1 cellular context compared by ENCODE assay signal in genomic region chr11:5151713-5152153, GRCh38.
TF ChIP-seq lines count a peak whose summit lies in the region.

No MANE protein-coding gene starts in this region.

TF ChIP-seq in K562, 482 proteins besides CTCF, POLR2A, EP300 and RAD21 (continued from another document and continues in another):
- TF ChIP-seq CHD7 (IDR thresholded peaks at IDR 0.05; ENCODE audit: low read depth, low read length) (no peak), RBFOX2 (IDR thresholded peaks at IDR 0.05; ENCODE audit: low read depth, low read length) (no peak), NCOA1 (IDR thresholded peaks at IDR 0.05; ENCODE audit: low read depth) (peak; percentile 84; the same call in 1 of the 2 replicates), HEY1 (CRISPR knock-in tag; IDR thresholded peaks at IDR 0.05; ENCODE audit: borderline replicate concordance) (no peak), SMARCB1 (IDR thresholded peaks at IDR 0.05; ENCODE audit: insufficient read length, low read depth) (no peak), ZNF644 (tag; IDR thresholded peaks at IDR 0.05; ENCODE audit: low read depth) (0 out of 2 replicates have a peak, but pooled peaks have one; percentile 89), NFIC (IDR thresholded peaks at IDR 0.05) (peak; percentile 92), SMARCA4 (IDR thresholded peaks at IDR 0.05) (peak; percentile 91), HDAC6 (IDR thresholded peaks at IDR 0.05; ENCODE audit: low read depth, low read length) (no peak), ZNF197 (CRISPR knock-in tag; IDR thresholded peaks at IDR 0.05; ENCODE audit: low read depth) (no peak), ZNF668 (CRISPR knock-in tag; IDR thresholded peaks at IDR 0.05) (0 out of 2 replicates have a peak, but pooled peaks have one; percentile 46), SMARCA5 (IDR thresholded peaks at IDR 0.05) (no peak), RBM22 (IDR thresholded peaks at IDR 0.05; ENCODE audit: low read depth, low read length, poor library complexity, severe bottlenecking) (no peak), XRCC5 (IDR thresholded peaks at IDR 0.05; ENCODE audit: low read depth, low read length) (no peak), MEF2D (tag; conservative IDR thresholded peaks at IDR 0.05; ENCODE audit: low read depth) (peak; percentile 88; the same call in 1 of the 2 replicates), ZSCAN32 (CRISPR knock-in tag; IDR thresholded peaks at IDR 0.05) (no peak), BACH1 (tag; IDR thresholded peaks at IDR 0.05) (no peak), PTTG1 (tag; IDR thresholded peaks at IDR 0.05; ENCODE audit: low read depth) (no peak), CEBPB (tag; IDR thresholded peaks at IDR 0.05) (peak; percentile 92), NBN (IDR thresholded peaks at IDR 0.05; ENCODE audit: low read depth) (peak; percentile 91), MCM7 (IDR thresholded peaks at IDR 0.05) (no peak), ZNF217 (CRISPR knock-in tag; IDR thresholded peaks at IDR 0.05) (no peak), XRCC4 (IDR thresholded peaks at IDR 0.05; ENCODE audit: extremely low read depth, insufficient read depth, insufficient read length) (no peak), HOXB6 (CRISPR knock-in tag; IDR thresholded peaks at IDR 0.05; ENCODE audit: borderline replicate concordance) (no peak), ZNF143 (CRISPR knock-in tag; IDR thresholded peaks at IDR 0.05) (no peak), SRSF7 (optimal IDR thresholded peaks at IDR 0.05; ENCODE audit: low read depth, low read length) (no peak), ZNF232 (CRISPR knock-in tag; IDR thresholded peaks at IDR 0.05) (no peak), KDM2B (CRISPR knock-in tag; IDR thresholded peaks at IDR 0.05) (no peak), VEZF1 (CRISPR knock-in tag; IDR thresholded peaks at IDR 0.05) (peak; percentile 32; the same call in 1 of the 2 replicates), MTF1 (CRISPR knock-in tag; IDR thresholded peaks at IDR 0.05; ENCODE audit: borderline replicate concordance) (no peak), SAP30 (IDR thresholded peaks at IDR 0.05; ENCODE audit: borderline replicate concordance, insufficient read depth, low read depth, low read length, poor library complexity, severe bottlenecking) (no peak), RB1 (IDR thresholded peaks at IDR 0.05; ENCODE audit: low read depth) (no peak), PRPF4 (IDR thresholded peaks at IDR 0.05; ENCODE audit: insufficient read depth, low read depth, low read length, poor library complexity, severe bottlenecking) (no peak), MYNN (IDR thresholded peaks at IDR 0.05) (peak; percentile 77), MYNN (CRISPR knock-in tag; IDR thresholded peaks at IDR 0.05) (no peak), MED1 (CRISPR knock-in tag; IDR thresholded peaks at IDR 0.05; ENCODE audit: borderline replicate concordance) (no peak), GMEB1 (CRISPR knock-in tag; IDR thresholded peaks at IDR 0.05) (no peak), CREM (IDR thresholded peaks at IDR 0.05; ENCODE audit: low read depth) (peak; percentile 66), CBFB (CRISPR knock-in tag; IDR thresholded peaks at IDR 0.05) (no peak), YBX1 (IDR thresholded peaks at IDR 0.05) (no peak), TCF3 (CRISPR knock-in tag; IDR thresholded peaks at IDR 0.05) (peak; percentile 97), E2F4 (CRISPR knock-in tag; IDR thresholded peaks at IDR 0.05; ENCODE audit: low read depth) (no peak), ZNF280B (CRISPR knock-in tag; IDR thresholded peaks at IDR 0.05) (no peak), USF2 (CRISPR knock-in tag; IDR thresholded peaks at IDR 0.05) (no peak), ZNF384 (IDR thresholded peaks at IDR 0.05; ENCODE audit: low read depth, low read length) (no peak), WHSC1 (IDR thresholded peaks at IDR 0.05; ENCODE audit: low read length) (no peak), YY1 (IDR thresholded peaks at IDR 0.05; ENCODE audit: borderline replicate concordance in 1 of 3, control insufficient read depth in 1 of 3, extremely low read depth in 1 of 3, insufficient read depth in 3 of 3, insufficient read length in 1 of 3, insufficient replicate concordance in 2 of 3, low read depth in 1 of 3, low read length in 2 of 3) (no peak), CTCFL (IDR thresholded peaks at IDR 0.05; ENCODE audit: borderline replicate concordance, insufficient read depth, low read depth, low read length, poor library complexity, severe bottlenecking) (no peak), RFX1 (IDR thresholded peaks at IDR 0.05) (no peak), ZBTB7A (IDR thresholded peaks at IDR 0.05; ENCODE audit: borderline replicate concordance, control insufficient read depth, low read depth, low read length) (no peak), KLF1 (tag; IDR thresholded peaks at IDR 0.05) (no peak), FOS (IDR thresholded peaks at IDR 0.05; ENCODE audit: extremely low read depth, insufficient read length) (no peak)
